8 cellular contexts compared by ENCODE assay signal in the genomic region with DNA sequence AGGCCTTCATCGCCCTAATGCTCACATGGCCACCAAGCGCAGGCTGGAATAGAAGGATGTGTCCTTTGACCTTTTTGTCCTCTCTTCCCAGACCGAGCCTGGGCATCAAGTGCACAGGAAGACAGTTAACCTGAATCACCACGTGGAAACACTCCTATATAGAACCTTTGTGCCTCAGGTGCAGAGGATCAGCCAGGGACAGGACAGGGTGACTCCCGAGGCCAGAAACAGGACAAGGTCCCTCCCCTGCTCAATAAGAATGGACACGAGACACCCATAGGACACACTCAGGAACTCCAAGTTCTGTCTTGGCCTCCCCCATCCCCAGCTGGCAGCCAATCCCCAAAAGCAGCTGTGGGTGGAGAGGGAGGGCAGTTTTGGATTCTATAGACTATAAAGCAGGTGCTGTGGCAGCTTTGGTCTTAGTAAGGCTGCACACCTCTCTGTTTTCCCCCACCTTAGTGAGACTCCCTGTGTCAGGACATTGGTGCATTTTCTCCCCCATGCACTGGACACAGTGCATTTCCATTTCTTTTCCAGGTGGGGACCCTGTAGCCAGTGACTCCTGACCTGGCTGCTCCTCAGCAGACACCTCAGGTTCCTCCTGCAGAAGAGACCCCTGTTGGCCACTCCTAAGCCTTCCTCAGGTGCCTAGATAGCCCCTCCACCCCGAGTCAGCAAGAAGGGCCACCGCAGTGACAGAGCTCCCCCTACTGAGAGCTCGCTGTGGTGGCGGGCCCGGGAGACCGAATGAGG. TPM values are rescaled to one million over a fixed set of nuclear protein-coding genes. Genes with fewer than 3 reads are reported as not detected.
DNase-seq lines count a peak whose midpoint lies in the region; ATAC-seq and TF ChIP-seq lines count a peak whose summit lies in the region.

No MANE protein-coding gene starts in this region.

- in situ Hi-C loops in ACHN (cut with HindIII; ENCODE audit: low pct_ligation_motif_present, low pct_unique_long_range_greater_than_20kb, low sequenced_read_pairs): no loop called here

- TF ChIP-seq CTCF in coronary artery (IDR thresholded peaks at IDR 0.05): peak; percentile 47
- TF ChIP-seq CTCF in mucosa of descending colon (IDR thresholded peaks at IDR 0.05): peak; percentile 43
- peak; percentile 43 to 89 (median 82) for TF ChIP-seq CTCF in thyroid gland (IDR thresholded peaks at IDR 0.05)

- H3K27me3 ChIP-seq in thyroid gland: no peaks in the 10 kb centered on the region

- intact Hi-C loops in mucosa of descending colon (cut with DNase I, micrococcal nuclease) (loop anchor here in 1 of 2 donors (5.0 kb wide), 1 partner anchor 140 kb away; no protein-coding TSS in a partner anchor), thyroid gland (cut with DNase I) (loop anchor here (5.0 kb wide), 1 partner anchor 140 kb away; no protein-coding TSS in a partner anchor)

- DNase-seq in ACHN: peak; percentile 47
- DNase-seq in NCI-H1694 treated with DMSO at 0.1 percent for 48 hours (lab: John Stamatoyannopoulos, UW): peak; percentile 10
- no peak for DNase-seq in coronary artery (ENCODE audit: low spot score)
- peak in 2 of 3 donors; percentile 79 to 83 for DNase-seq in mucosa of descending colon
- peak; percentile 72 to 78 for DNase-seq in thyroid gland

- ATAC-seq in GM18499 (IDR thresholded peaks at IDR 0.05; ENCODE audit: insufficient read depth, unreplicated experiment) (peak; percentile 61), HG02852 (IDR thresholded peaks at IDR 0.05; ENCODE audit: unreplicated experiment) (peak; percentile 91), mucosa of descending colon (peak; percentile 84)
- peak; percentile 63 to 72 for ATAC-seq in activated CD4-positive, CD25-positive, alpha-beta regulatory T cell treated with anti-CD3 and anti-CD28 coated beads, Interleukin-2, amount 50 U/mL, for 24 hours

- 48 to 53% methylated on average over 10 to 12 of the region's 12 CpGs for WGBS in thyroid gland, 2 donors

- H3K4me1 ChIP-seq in mucosa of descending colon (ENCODE audit: low read depth): peaks cover 20% of the 10 kb centered on the region
- peaks cover 19 to 36% of the 10 kb centered on the region in 2 donors for H3K4me1 ChIP-seq in thyroid gland

- H3K36me3 ChIP-seq in mucosa of descending colon (ENCODE audit: low read depth) (no peaks in the 10 kb centered on the region), thyroid gland (no peaks in the 10 kb centered on the region)

- H3K27ac ChIP-seq in coronary artery: no peak overlapping the region
- H3K27ac ChIP-seq in thyroid gland: no peak overlapping the region

- H3K9me3 ChIP-seq in mucosa of descending colon: no peaks in the 10 kb centered on the region
- H3K9me3 ChIP-seq in thyroid gland: no peaks in the 10 kb centered on the region

- no peak for TF ChIP-seq POLR2A in thyroid gland (IDR thresholded peaks at IDR 0.05)

- no peak overlapping the region for H3K4me3 ChIP-seq in coronary artery
- no peak overlapping the region for H3K4me3 ChIP-seq in mucosa of descending colon
- H3K4me3 ChIP-seq in thyroid gland (replicated peaks in 1 of 3): no peak overlapping the region

RNA-seq across cellular contexts. Expression of a gene that starts 43.6 kb away (rescaled TPM):
- total RNA-seq in mucosa of descending colon (1 to 10 TPM; 2.8 to 9.3 (median 5.4) TPM), thyroid gland (under 1 TPM in 1 of 4 donors, not detected in 3; 0.54 TPM)
